In the genomic region with DNA sequence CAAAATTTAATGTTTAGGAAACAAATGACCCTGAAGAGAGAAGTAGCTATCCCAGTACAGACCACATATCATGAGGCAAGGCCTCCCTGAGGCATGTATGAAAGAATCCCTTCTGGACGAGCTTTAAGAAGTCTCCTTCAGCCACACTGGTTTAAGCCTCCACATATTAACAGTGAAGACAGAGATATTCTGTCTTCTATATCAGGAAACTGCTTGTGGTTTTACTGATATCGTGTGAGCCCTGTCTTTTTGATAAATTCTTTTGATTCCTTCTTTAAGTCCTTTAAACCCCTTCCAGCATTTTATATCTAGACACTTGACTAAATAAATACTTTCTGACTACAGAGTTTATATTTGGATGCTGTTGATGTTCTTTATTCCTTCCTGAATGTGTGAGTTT, we compare ENCODE assay signal across 28 cellular contexts. TPM values are rescaled to one million over a fixed set of nuclear protein-coding genes. Genes with fewer than 3 reads are reported as not detected.
"Had no signal": no experiment of that assay in that cellular context is flagged by ENCODE, and none has a peak within 500 bp of the region (broad histone marks: within the 10 kb centered on the region; RNA-seq: fewer than 3 reads in every experiment).

No MANE protein-coding gene starts in this region.

- H3K36me3 ChIP-seq: breast epithelium had no signal

- H3K27ac ChIP-seq: breast epithelium, coronary artery, PC-9, SK-N-MC had no signal

- H3K4me2 ChIP-seq: PC-9 had no signal

- DNase-seq: activated B cell treated with CpG ODN at 0.5 μM for 24 hours; activated CD4-positive, alpha-beta T cell treated with anti-CD3 and anti-CD28 coated beads for 1 hour; activated CD4-positive, alpha-beta T cell treated with anti-CD3 and anti-CD28 coated beads, Interleukin-2, amount 10 ng/mL, durations not matched to agents 24 days and 14 days; activated CD4-positive, alpha-beta T cell treated with anti-CD3 and anti-CD28 coated beads, Interleukin-2, amount 50 U/mL, for 48 hours; activated CD8-positive, alpha-beta memory T cell treated with anti-CD3 and anti-CD28 coated beads, Interleukin-2, amount 10 ng/mL, durations not matched to agents 7 days and 5 days; activated effector memory CD4-positive, alpha-beta T cell treated with anti-CD3 and anti-CD28 coated beads, Interleukin-2, amount 50 U/mL, for 16 hours; activated naive CD4-positive, alpha-beta T cell treated with Interleukin-2 at 50 U/mL for 16 hours; activated naive CD8-positive, alpha-beta T cell treated with anti-CD3 and anti-CD28 coated beads, Interleukin-2, amount 50 U/mL, for 24 hours; activated T-cell treated with anti-CD3 and anti-CD28 coated beads, Interleukin-2, amount 50 U/mL, for 24 hours; anterior cingulate cortex; central memory CD4-positive, alpha-beta T cell; Karpas-422; MM.1S; NCI-H1417 treated with DMSO at 0.1 percent for 48 hours; NCI-H1694; NCI-H2029; NCI-H2107; NCI-H510A treated with DMSO at 0.1 percent for 48 hours; NCI-H69; PC-9; SIG-M5; T-cell; T-helper 2 cell; T1000 had no signal

- H3K4me1 ChIP-seq: breast epithelium had no signal

- H3K4me3 ChIP-seq: breast epithelium, coronary artery, K562, PC-9, SK-N-MC had no signal

- H2AFZ ChIP-seq: PC-9 had no signal

- H3K9me3 ChIP-seq: breast epithelium had no signal

RNA-seq across cellular contexts. Expression of a gene that starts 45.9 kb away (rescaled TPM):
- total RNA-seq: activated CD8-positive, alpha-beta memory T cell treated with anti-CD3 and anti-CD28 coated beads, Interleukin-2, amount 10 ng/mL, durations not matched to agents 7 days and 5 days had no signal
- polyA plus RNA-seq: K562 had no signal
